Comparison of ENCODE assay signal across 7 cellular contexts in genomic region chr2:108927936-108928659, GRCh38.
A peak's percentile ranks its signal among the peaks of the same experiment; 100 is the strongest.
DNase-seq lines count a peak whose midpoint lies in the region; ATAC-seq and TF ChIP-seq lines count a peak whose summit lies in the region.

No MANE protein-coding gene starts in this region.

- TF ChIP-seq CTCF in GM06990 (IDR thresholded peaks at IDR 0.05; ENCODE audit: insufficient read depth, low read length, poor library complexity, severe bottlenecking), result peak; percentile 87
- TF ChIP-seq CTCF in MCF 10A (IDR thresholded peaks at IDR 0.05; ENCODE audit: unreplicated experiment), result peak; percentile 72

- H3K4me3 ChIP-seq in GM06990 (replicated peaks; ENCODE audit: low read depth, low read length) (no peak overlapping the region), SJCRH30 (no peak overlapping the region)

- H3K4me1 Mint-ChIP-seq in MCF 10A (ENCODE audit: insufficient read depth, unreplicated experiment), result peaks cover 7% of the 10 kb centered on the region

- H3K36me3 Mint-ChIP-seq in MCF 10A (ENCODE audit: insufficient read depth, unreplicated experiment), result peaks cover 5% of the 10 kb centered on the region

- H3K9me3 Mint-ChIP-seq in MCF 10A (ENCODE audit: unreplicated experiment), result no peaks in the 10 kb centered on the region

- H3K36me3 ChIP-seq in GM06990 (ENCODE audit: control insufficient read depth, insufficient read depth, low read length) (no peaks in the 10 kb centered on the region), SJCRH30 (no peaks in the 10 kb centered on the region)

- no peak overlapping the region for H3K27ac ChIP-seq in SJCRH30

- H3K4me3 Mint-ChIP-seq in MCF 10A (ENCODE audit: unreplicated experiment), result no peak overlapping the region

- peaks cover 24% of the 10 kb centered on the region for H3K27me3 Mint-ChIP-seq in MCF 10A (ENCODE audit: insufficient read depth, unreplicated experiment)

- no peak for ATAC-seq in HG02571 (IDR thresholded peaks at IDR 0.05; ENCODE audit: unreplicated experiment)

- DNase-seq in GM06990 (ENCODE audit: extremely low read depth, insufficient read length) (no peak), HT-29 (ENCODE audit: low spot score) (peak; percentile 72), SJCRH30 (peak; percentile 43 to 72), MCF 10A (ENCODE audit: unreplicated experiment) (peak; percentile 75), iris pigment epithelial cell (ENCODE audit: low read depth) (peak; percentile 58)
- DNase-seq in stimulated activated CD4-positive, alpha-beta T cell treated with anti-CD3 and anti-CD28 coated beads, Interleukin-4, amount 100 ng/mL, for 1 hour, result peak; percentile 7

- BruUV-seq in MCF 10A (replicated peaks; lab: Mats Ljungman, UMichigan), result no TSS peak

- no peaks in the 10 kb centered on the region for H3K27me3 ChIP-seq in GM06990 (replicated peaks; ENCODE audit: control insufficient read depth, insufficient read depth, low read length)
- no peaks in the 10 kb centered on the region for H3K27me3 ChIP-seq in SJCRH30

- H3K4me1 ChIP-seq in SJCRH30, result peaks cover 12% of the 10 kb centered on the region

- no peaks in the 10 kb centered on the region for H3K9me3 ChIP-seq in SJCRH30 (replicated peaks)

- no peak overlapping the region for H3K27ac Mint-ChIP-seq in MCF 10A (ENCODE audit: low read depth, unreplicated experiment)

- CTCF ChIA-PET in MCF 10A (lab: Yijun Ruan, JAX), result interaction anchor here (0.7 to 6.8 kb wide), 27 partner anchors 8 to 1506 kb away, joined by 3 to 94 read pairs (median 5); partner anchors contain the start of gene EDAR

- intact Hi-C loops in MCF 10A (cut with micrococcal nuclease), result loop anchor here (1.0 to 5.0 kb wide), 4 partner anchors 44 to 199 kb away; partner anchors contain the start of genes EDAR and SH3RF3

- POLR2A ChIA-PET in MCF 10A (lab: Yijun Ruan, JAX), result interaction anchor here (1.8 kb wide), 1 partner anchor 45 kb away, joined by 5 read pairs; no protein-coding TSS in a partner anchor
